ENCODE assay signal across 27 cellular contexts in the genomic region with DNA sequence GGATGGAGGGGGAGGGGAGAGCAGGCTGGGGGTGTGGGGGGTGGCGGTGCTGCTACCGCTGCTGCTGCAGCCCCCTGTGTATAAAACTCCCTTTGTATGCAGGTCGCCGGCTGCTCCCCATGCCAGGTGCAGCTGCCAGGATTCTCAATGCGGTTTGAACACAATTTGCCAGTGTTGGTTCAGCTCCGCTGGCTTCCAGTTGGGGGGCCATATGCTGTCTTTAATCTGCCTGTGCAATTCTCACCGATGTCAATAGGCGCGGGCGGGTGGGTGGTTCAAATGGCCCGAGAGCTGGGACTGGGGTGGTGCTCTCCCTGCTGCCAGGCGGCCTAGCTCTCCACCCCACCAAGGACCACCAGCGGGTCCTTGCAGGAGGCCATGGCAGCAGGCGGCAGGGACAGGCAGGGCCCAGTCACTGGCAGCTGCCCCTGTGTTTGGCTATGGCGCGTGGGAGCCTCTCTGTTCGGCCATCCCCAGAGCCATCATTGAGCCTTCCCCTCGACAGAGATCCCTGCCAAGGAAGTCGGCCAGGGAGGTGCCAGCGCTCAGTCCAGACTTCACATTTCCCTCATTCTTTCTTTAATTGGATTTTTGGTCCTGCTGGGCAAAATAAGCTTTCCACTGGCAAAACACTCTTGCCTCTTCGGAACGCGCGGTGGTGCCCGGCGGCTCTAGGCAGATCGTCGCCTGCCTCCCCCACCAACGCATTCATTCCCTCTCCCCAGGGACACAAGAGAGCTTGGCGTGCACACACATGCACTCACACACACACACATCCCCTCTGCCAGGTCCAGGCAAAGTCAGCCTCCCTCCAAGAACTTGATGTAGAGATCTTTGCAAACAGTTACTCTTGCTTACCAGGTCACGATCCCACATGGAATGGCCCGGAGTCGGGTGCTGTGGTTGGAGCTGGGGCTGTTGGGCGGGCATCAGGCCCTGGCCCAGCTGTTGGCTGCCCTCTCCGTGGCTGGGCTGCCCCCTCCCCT.
DNase-seq lines count a peak whose midpoint lies in the region; ATAC-seq and TF ChIP-seq lines count a peak whose summit lies in the region.
"Had no signal": no experiment of that assay in that cellular context is flagged by ENCODE, and none has a peak within 500 bp of the region (broad histone marks: within the 10 kb centered on the region; RNA-seq: fewer than 3 reads in every experiment).

No MANE protein-coding gene starts in this region.

- H4K20me1 ChIP-seq in MM.1S (ENCODE audit: insufficient read depth, low read length) = no peaks in the 10 kb centered on the region

- no peaks in the 10 kb centered on the region for H3F3A ChIP-seq in MM.1S (ENCODE audit: insufficient read depth, low read length)

- no peak overlapping the region for H3K4me3 Mint-ChIP-seq in nephron
- H3K4me3 Mint-ChIP-seq in T-helper 2 cell treated with Interferon-gamma antibody and Interleukin-4, amounts not matched to agents 5 μg/mL and 100 μg/mL, for 36 hours = no peak overlapping the region
- H3K4me3 Mint-ChIP-seq: activated CD4-positive, alpha-beta memory T cell treated with anti-CD3 and anti-CD28 coated beads for 36 hours; activated naive CD8-positive, alpha-beta T cell treated with anti-CD3 and anti-CD28 coated beads for 36 hours; CD4-positive, alpha-beta memory T cell; GM23338; memory B cell; type B pancreatic cell had no signal

- H3K27ac Mint-ChIP-seq in nephron = peak overlapping the region in 2 of 3 experiments; percentile 30 to 52
- no peak overlapping the region for H3K27ac Mint-ChIP-seq in T-helper 2 cell treated with Interferon-gamma antibody and Interleukin-4, amounts not matched to agents 5 μg/mL and 100 μg/mL, for 36 hours
- H3K27ac Mint-ChIP-seq: activated CD4-positive, alpha-beta memory T cell treated with anti-CD3 and anti-CD28 coated beads for 36 hours; activated naive CD8-positive, alpha-beta T cell treated with anti-CD3 and anti-CD28 coated beads for 36 hours; GM23338; memory B cell; type B pancreatic cell had no signal

- H3K4me1 ChIP-seq in MM.1S (ENCODE audit: low read length) = no peaks in the 10 kb centered on the region
- H3K4me1 ChIP-seq: heart right ventricle had no signal

- H3K27me3 Mint-ChIP-seq in nephron (ENCODE audit: low read depth) = peaks cover 3% of the 10 kb centered on the region
- no peaks in the 10 kb centered on the region for H3K27me3 Mint-ChIP-seq in T-helper 2 cell treated with Interferon-gamma antibody and Interleukin-4, amounts not matched to agents 5 μg/mL and 100 μg/mL, for 36 hours (ENCODE audit: low read depth)
- H3K27me3 Mint-ChIP-seq: activated CD4-positive, alpha-beta memory T cell treated with anti-CD3 and anti-CD28 coated beads for 36 hours; activated naive CD8-positive, alpha-beta T cell treated with anti-CD3 and anti-CD28 coated beads for 36 hours; CD4-positive, alpha-beta memory T cell; type B pancreatic cell had no signal

- H3K4me1 Mint-ChIP-seq in nephron = peaks cover 35% of the 10 kb centered on the region
- no peaks in the 10 kb centered on the region for H3K4me1 Mint-ChIP-seq in T-helper 2 cell treated with Interferon-gamma antibody and Interleukin-4, amounts not matched to agents 5 μg/mL and 100 μg/mL, for 36 hours (ENCODE audit: low read depth)
- H3K4me1 Mint-ChIP-seq: CD4-positive, alpha-beta memory T cell; memory B cell had no signal

- H3K9me3 Mint-ChIP-seq in nephron = peaks cover 3% of the 10 kb centered on the region
- H3K9me3 Mint-ChIP-seq in T-helper 2 cell treated with Interferon-gamma antibody and Interleukin-4, amounts not matched to agents 5 μg/mL and 100 μg/mL, for 36 hours = no peaks in the 10 kb centered on the region
- H3K9me3 Mint-ChIP-seq: activated CD4-positive, alpha-beta memory T cell treated with anti-CD3 and anti-CD28 coated beads for 36 hours; activated naive CD8-positive, alpha-beta T cell treated with anti-CD3 and anti-CD28 coated beads for 36 hours; CD4-positive, alpha-beta memory T cell; GM23338; memory B cell; type B pancreatic cell had no signal

- no peak for ATAC-seq in HG03175 (IDR thresholded peaks at IDR 0.05; ENCODE audit: unreplicated experiment)
- ATAC-seq: heart right ventricle, left colon, SK-N-SH treated with all-trans-retinoic acid at 6 μM for 48 hours had no signal

- H3K4me2 ChIP-seq in MM.1S (ENCODE audit: low read depth, low read length) = no peak overlapping the region
- H3K4me2 ChIP-seq: GM23338 had no signal

- H3K4me3 ChIP-seq in MM.1S (ENCODE audit: low read length) = no peak overlapping the region
- H3K4me3 ChIP-seq: GM23338, heart right ventricle had no signal

- H3K27me3 ChIP-seq in MM.1S (replicated peaks; ENCODE audit: insufficient read depth, low read length) = no peaks in the 10 kb centered on the region

- no peaks in the 10 kb centered on the region for H3K79me2 ChIP-seq in MM.1S (ENCODE audit: low read length)

- H3K27ac ChIP-seq in MM.1S (ENCODE audit: low read length) = no peak overlapping the region
- H3K27ac ChIP-seq: epithelial cell of prostate, heart right ventricle had no signal

- TF ChIP-seq CTCF in nephron (IDR thresholded peaks at IDR 0.05; ENCODE audit: unreplicated experiment in 3 of 3) = no peak
- TF ChIP-seq CTCF in MM.1S (IDR thresholded peaks at IDR 0.05; ENCODE audit: low read length) = no peak

- no peak overlapping the region for H3K9ac ChIP-seq in MM.1S (ENCODE audit: low read length)

- DNase-seq in DMS 273 (lab: John Stamatoyannopoulos, UW; ENCODE audit: unreplicated experiment) = peak; percentile 93
- peak; percentile 86 for DNase-seq in NCI-H1694 treated with DMSO at 0.1 percent for 48 hours (lab: John Stamatoyannopoulos, UW)
- peak; percentile 68 for DNase-seq in NCI-H524 treated with DMSO at 0.1 percent for 48 hours (lab: John Stamatoyannopoulos, UW)
- no peak for DNase-seq in MM.1S
- DNase-seq in superior temporal gyrus (ENCODE audit: extremely low spot score) = no peak
- no peak for DNase-seq in T-helper 2 cell treated with Interferon-gamma antibody and Interleukin-4, amounts not matched to agents 5 μg/mL and 100 μg/mL, for 36 hours (ENCODE audit: low spot score)
- DNase-seq: activated CD4-positive, alpha-beta memory T cell treated with anti-CD3 and anti-CD28 coated beads for 36 hours; activated CD4-positive, CD25-positive, alpha-beta regulatory T cell; activated naive CD8-positive, alpha-beta T cell treated with anti-CD3 and anti-CD28 coated beads for 36 hours; CD4-positive, alpha-beta memory T cell; effector CD4-positive, alpha-beta T cell; foreskin fibroblast; heart right ventricle; KBM-7; left colon; NCI-H2029; NCI-H526 treated with DMSO at 0.1 percent for 48 hours; occipital lobe; OCI-M1; T-helper 9 cell had no signal

- H3K36me3 Mint-ChIP-seq in nephron (ENCODE audit: low read depth) = no peaks in the 10 kb centered on the region
- no peaks in the 10 kb centered on the region for H3K36me3 Mint-ChIP-seq in T-helper 2 cell treated with Interferon-gamma antibody and Interleukin-4, amounts not matched to agents 5 μg/mL and 100 μg/mL, for 36 hours (ENCODE audit: low read depth)
- H3K36me3 Mint-ChIP-seq: activated CD4-positive, alpha-beta memory T cell treated with anti-CD3 and anti-CD28 coated beads for 36 hours; activated naive CD8-positive, alpha-beta T cell treated with anti-CD3 and anti-CD28 coated beads for 36 hours; CD4-positive, alpha-beta memory T cell; memory B cell; type B pancreatic cell had no signal

- no peak overlapping the region for H2AFZ ChIP-seq in MM.1S (ENCODE audit: low read length)
- H2AFZ ChIP-seq: GM23338 had no signal

- no peaks in the 10 kb centered on the region for H3K9me3 ChIP-seq in MM.1S (replicated peaks; ENCODE audit: insufficient read depth, low read length)
- H3K9me3 ChIP-seq: heart right ventricle had no signal

- H3K9me2 ChIP-seq in MM.1S (replicated peaks; ENCODE audit: insufficient read depth, low read length) = no peaks in the 10 kb centered on the region

- H3K36me3 ChIP-seq in MM.1S (replicated peaks; ENCODE audit: insufficient read depth, low read length) = no peaks in the 10 kb centered on the region
- H3K36me3 ChIP-seq: heart right ventricle had no signal

Comparison
In these comparisons a context has a peak if more than half of its experiments do, and no peak if none do; other contexts are left out.
1. DNase-seq: peak in DMS 273 (single experiment), NCI-H1694 treated with DMSO at 0.1 percent for 48 hours (single experiment) and NCI-H524 treated with DMSO at 0.1 percent for 48 hours (single experiment); none in MM.1S (single experiment), superior temporal gyrus (single experiment) and T-helper 2 cell treated with Interferon-gamma antibody and Interleukin-4, amounts not matched to agents 5 μg/mL and 100 μg/mL, for 36 hours (single experiment).